Comparison of ENCODE assay signal across 1 cellular context in genomic region chr18:812673-813404, GRCh38.
TF ChIP-seq lines count a peak whose summit lies in the region.

No MANE protein-coding gene starts in this region.

TF ChIP-seq in HepG2, 621 proteins besides CTCF, POLR2A, EP300 and RAD21 (continued from another document and continues in another):
- TF ChIP-seq, protein P1, sequence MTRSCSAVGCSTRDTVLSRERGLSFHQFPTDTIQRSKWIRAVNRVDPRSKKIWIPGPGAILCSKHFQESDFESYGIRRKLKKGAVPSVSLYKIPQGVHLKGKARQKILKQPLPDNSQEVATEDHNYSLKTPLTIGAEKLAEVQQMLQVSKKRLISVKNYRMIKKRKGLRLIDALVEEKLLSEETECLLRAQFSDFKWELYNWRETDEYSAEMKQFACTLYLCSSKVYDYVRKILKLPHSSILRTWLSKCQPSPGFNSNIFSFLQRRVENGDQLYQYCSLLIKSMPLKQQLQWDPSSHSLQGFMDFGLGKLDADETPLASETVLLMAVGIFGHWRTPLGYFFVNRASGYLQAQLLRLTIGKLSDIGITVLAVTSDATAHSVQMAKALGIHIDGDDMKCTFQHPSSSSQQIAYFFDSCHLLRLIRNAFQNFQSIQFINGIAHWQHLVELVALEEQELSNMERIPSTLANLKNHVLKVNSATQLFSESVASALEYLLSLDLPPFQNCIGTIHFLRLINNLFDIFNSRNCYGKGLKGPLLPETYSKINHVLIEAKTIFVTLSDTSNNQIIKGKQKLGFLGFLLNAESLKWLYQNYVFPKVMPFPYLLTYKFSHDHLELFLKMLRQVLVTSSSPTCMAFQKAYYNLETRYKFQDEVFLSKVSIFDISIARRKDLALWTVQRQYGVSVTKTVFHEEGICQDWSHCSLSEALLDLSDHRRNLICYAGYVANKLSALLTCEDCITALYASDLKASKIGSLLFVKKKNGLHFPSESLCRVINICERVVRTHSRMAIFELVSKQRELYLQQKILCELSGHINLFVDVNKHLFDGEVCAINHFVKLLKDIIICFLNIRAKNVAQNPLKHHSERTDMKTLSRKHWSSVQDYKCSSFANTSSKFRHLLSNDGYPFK (CRISPR knock-in tag; IDR thresholded peaks at IDR 0.05; ENCODE audit: borderline replicate concordance) = peak; percentile 56; the same call in 1 of the 2 replicates
- TF ChIP-seq U2AF2 (IDR thresholded peaks at IDR 0.05; ENCODE audit: low read depth, low read length) (no peak), HNRNPK (IDR thresholded peaks at IDR 0.05; ENCODE audit: low read depth, low read length, poor library complexity, severe bottlenecking) (no peak), EEA1 (CRISPR knock-in tag; IDR thresholded peaks at IDR 0.05; ENCODE audit: borderline replicate concordance) (no peak), RERE (CRISPR knock-in tag; IDR thresholded peaks at IDR 0.05; ENCODE audit: low read depth) (no peak), SMARCC2 (IDR thresholded peaks at IDR 0.05) (no peak), FOXC1 (CRISPR knock-in tag; IDR thresholded peaks at IDR 0.05; ENCODE audit: borderline replicate concordance) (no peak), ONECUT2 (CRISPR knock-in tag; IDR thresholded peaks at IDR 0.05) (no peak), HOXA5 (CRISPR knock-in tag; IDR thresholded peaks at IDR 0.05) (no peak), STAG1 (CRISPR knock-in tag; IDR thresholded peaks at IDR 0.05) (no peak), XBP1 (CRISPR knock-in tag; IDR thresholded peaks at IDR 0.05) (no peak), ZNF597 (CRISPR knock-in tag; IDR thresholded peaks at IDR 0.05) (no peak), ZNF362 (CRISPR knock-in tag; IDR thresholded peaks at IDR 0.05; ENCODE audit: borderline replicate concordance) (no peak), HES4 (CRISPR knock-in tag; IDR thresholded peaks at IDR 0.05; ENCODE audit: borderline replicate concordance) (no peak), ZNF816 (CRISPR knock-in tag; IDR thresholded peaks at IDR 0.05; ENCODE audit: borderline replicate concordance) (no peak), ARID2 (CRISPR knock-in tag; IDR thresholded peaks at IDR 0.05; ENCODE audit: borderline replicate concordance) (peak; percentile 53; the same call in 1 of the 2 replicates), ZNF451 (CRISPR knock-in tag; IDR thresholded peaks at IDR 0.05) (no peak), ZNF121 (CRISPR knock-in tag; IDR thresholded peaks at IDR 0.05) (no peak), ZNF34 (CRISPR knock-in tag; IDR thresholded peaks at IDR 0.05; ENCODE audit: borderline replicate concordance) (no peak), ZNF225 (CRISPR knock-in tag; IDR thresholded peaks at IDR 0.05) (no peak), ZNF280D (CRISPR knock-in tag; IDR thresholded peaks at IDR 0.05) (no peak), NFIC (IDR thresholded peaks at IDR 0.05; ENCODE audit: low read length) (no peak), RNF2 (conservative IDR thresholded peaks at IDR 0.05; ENCODE audit: low read depth) (no peak), ZNF44 (CRISPR knock-in tag; IDR thresholded peaks at IDR 0.05) (0 out of 2 replicates have a peak, but pooled peaks have one; percentile 19), GMEB2 (CRISPR knock-in tag; IDR thresholded peaks at IDR 0.05; ENCODE audit: low read depth) (no peak), AHDC1 (CRISPR knock-in tag; IDR thresholded peaks at IDR 0.05; ENCODE audit: borderline replicate concordance) (no peak), CENPT (CRISPR knock-in tag; IDR thresholded peaks at IDR 0.05; ENCODE audit: low read depth) (no peak)
- TF ChIP-seq, protein P2, sequence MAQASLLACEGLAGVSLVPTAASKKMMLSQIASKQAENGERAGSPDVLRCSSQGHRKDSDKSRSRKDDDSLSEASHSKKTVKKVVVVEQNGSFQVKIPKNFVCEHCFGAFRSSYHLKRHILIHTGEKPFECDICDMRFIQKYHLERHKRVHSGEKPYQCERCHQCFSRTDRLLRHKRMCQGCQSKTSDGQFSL (CRISPR knock-in tag; IDR thresholded peaks at IDR 0.05) = no peak
- TF ChIP-seq, protein P3, sequence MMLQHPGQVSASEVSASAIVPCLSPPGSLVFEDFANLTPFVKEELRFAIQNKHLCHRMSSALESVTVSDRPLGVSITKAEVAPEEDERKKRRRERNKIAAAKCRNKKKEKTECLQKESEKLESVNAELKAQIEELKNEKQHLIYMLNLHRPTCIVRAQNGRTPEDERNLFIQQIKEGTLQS (CRISPR knock-in tag; IDR thresholded peaks at IDR 0.05) = no peak
- TF ChIP-seq, protein P4, sequence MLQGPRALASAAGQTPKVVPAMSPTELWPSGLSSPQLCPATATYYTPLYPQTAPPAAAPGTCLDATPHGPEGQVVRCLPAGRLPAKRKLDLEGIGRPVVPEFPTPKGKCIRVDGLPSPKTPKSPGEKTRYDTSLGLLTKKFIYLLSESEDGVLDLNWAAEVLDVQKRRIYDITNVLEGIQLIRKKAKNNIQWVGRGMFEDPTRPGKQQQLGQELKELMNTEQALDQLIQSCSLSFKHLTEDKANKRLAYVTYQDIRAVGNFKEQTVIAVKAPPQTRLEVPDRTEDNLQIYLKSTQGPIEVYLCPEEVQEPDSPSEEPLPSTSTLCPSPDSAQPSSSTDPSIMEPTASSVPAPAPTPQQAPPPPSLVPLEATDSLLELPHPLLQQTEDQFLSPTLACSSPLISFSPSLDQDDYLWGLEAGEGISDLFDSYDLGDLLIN (CRISPR knock-in tag; IDR thresholded peaks at IDR 0.05; ENCODE audit: borderline replicate concordance) = no peak
